In the genomic region with DNA sequence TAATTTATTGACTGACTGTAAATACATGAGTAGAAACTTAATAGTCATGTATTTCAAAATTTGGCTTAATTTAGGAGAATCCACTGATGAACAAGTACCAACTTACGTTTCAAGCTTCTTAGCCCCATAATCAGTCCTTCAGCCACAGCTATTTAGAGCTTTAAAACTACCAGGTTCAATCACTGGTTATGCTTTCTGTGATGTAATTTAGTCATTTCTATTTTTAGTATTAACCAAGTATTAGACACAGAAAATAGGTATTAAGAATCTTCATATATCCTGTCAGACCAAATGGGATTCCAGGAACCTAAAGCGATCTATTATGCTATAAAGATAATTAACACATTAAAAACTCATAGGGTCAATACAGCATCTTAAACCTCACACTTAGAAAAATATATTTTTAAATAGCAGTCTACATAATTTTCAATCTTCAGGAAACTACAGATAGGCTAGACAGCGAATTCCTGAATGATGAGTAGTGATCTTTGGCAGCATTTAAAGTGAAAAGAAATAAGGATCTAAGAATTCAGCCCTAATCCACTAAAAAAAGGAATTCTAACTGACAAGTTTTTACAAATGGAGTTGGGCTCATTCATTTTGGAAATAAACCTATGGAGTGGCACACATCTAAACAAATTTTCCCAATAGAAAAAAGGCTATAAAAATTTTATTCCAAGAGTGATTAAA, we compare ENCODE assay signal across 11 cellular contexts. TPM values are rescaled to one million over a fixed set of nuclear protein-coding genes. Genes with fewer than 3 reads are reported as not detected.
A peak's percentile ranks its signal among the peaks of the same experiment; 100 is the strongest.
DNase-seq lines count a peak whose midpoint lies in the region; ATAC-seq and TF ChIP-seq lines count a peak whose summit lies in the region.
"Had no signal": no experiment of that assay in that cellular context is flagged by ENCODE, and none has a peak within 500 bp of the region (broad histone marks: within the 10 kb centered on the region; RNA-seq: fewer than 3 reads in every experiment).

No MANE protein-coding gene starts in this region.

- H3K9me3 Mint-ChIP-seq in immature natural killer cell, result no peaks in the 10 kb centered on the region
- H3K9me3 Mint-ChIP-seq: activated CD4-positive, alpha-beta T cell treated with anti-CD3 and anti-CD28 coated beads, Interleukin-2, amount 10 ng/mL, durations not matched to agents 7 days and 5 days; central memory CD8-positive, alpha-beta T cell had no signal

- H3K27me3 Mint-ChIP-seq in immature natural killer cell (ENCODE audit: low read depth in 3 of 3), result peaks cover 0 to 3% (median 0%) of the 10 kb centered on the region in 3 donors
- H3K27me3 Mint-ChIP-seq: activated CD4-positive, alpha-beta T cell treated with anti-CD3 and anti-CD28 coated beads, Interleukin-2, amount 10 ng/mL, durations not matched to agents 7 days and 5 days; central memory CD8-positive, alpha-beta T cell had no signal

- peaks cover 7 to 19% of the 10 kb centered on the region in 2 donors for H3K4me1 Mint-ChIP-seq in immature natural killer cell

- ATAC-seq in HG03442 (IDR thresholded peaks at IDR 0.05; ENCODE audit: unreplicated experiment), result peak; percentile 69

- H3K27ac Mint-ChIP-seq in immature natural killer cell, result no peak overlapping the region
- H3K27ac Mint-ChIP-seq: activated CD4-positive, alpha-beta T cell treated with anti-CD3 and anti-CD28 coated beads, Interleukin-2, amount 10 ng/mL, durations not matched to agents 7 days and 5 days had no signal

- no peak overlapping the region for H3K4me3 Mint-ChIP-seq in immature natural killer cell
- H3K4me3 Mint-ChIP-seq: activated CD4-positive, alpha-beta T cell treated with anti-CD3 and anti-CD28 coated beads, Interleukin-2, amount 10 ng/mL, durations not matched to agents 7 days and 5 days; central memory CD8-positive, alpha-beta T cell had no signal

- H3K36me3 Mint-ChIP-seq in immature natural killer cell, result peaks cover 22 to 39% (median 26%) of the 10 kb centered on the region in 3 donors

- H3K4me3 ChIP-seq in cardiac fibroblast (replicated peaks in 1 of 2; ENCODE audit: low read depth in 2 of 2, low read length in 2 of 2), result no peak overlapping the region

- DNase-seq in GM13977 (ENCODE audit: low spot score) (peak; percentile 28), cardiac fibroblast (ENCODE audit: low read depth in 2 of 2) (peak; percentile 64 to 82), pulmonary artery endothelial cell (ENCODE audit: low read depth, low spot score) (peak; percentile 36), immature natural killer cell (no peak), DMS153 treated with DMSO at 0.1 percent for 48 hours (lab: John Stamatoyannopoulos, UW; ENCODE audit: unreplicated experiment) (no peak), LoVo (ENCODE audit: low spot score) (no peak), NCI-H1694 treated with DMSO at 0.1 percent for 48 hours (lab: John Stamatoyannopoulos, UW) (no peak)
- DNase-seq: activated CD4-positive, alpha-beta T cell treated with anti-CD3 and anti-CD28 coated beads, Interleukin-2, amount 10 ng/mL, durations not matched to agents 7 days and 5 days; posterior cingulate gyrus had no signal

- TF ChIP-seq CTCF in GM13977 (IDR thresholded peaks at IDR 0.05; ENCODE audit: extremely low read depth, insufficient read depth, missing control alignments), result no peak
- no peak for TF ChIP-seq CTCF in cardiac fibroblast (IDR thresholded peaks at IDR 0.05; ENCODE audit: low read depth, low read length)

- in situ Hi-C loops in GM13977 (cut with MboI; ENCODE audit: low pct_unique_long_range_greater_than_20kb, low sequenced_read_pairs, unreplicated experiment), result no loop called here

RNA-seq across cellular contexts. Expression of a gene that starts 51.5 kb away (rescaled TPM):
- 53.2 and 77.9 TPM in 2 replicates for total RNA-seq in pulmonary artery endothelial cell
- 10 to 100 TPM; 28.3 to 48.4 (median 36.1) TPM for polyA plus RNA-seq in immature natural killer cell

RNA-seq across cellular contexts. Expression of a gene that starts 59.6 kb away (rescaled TPM):
- 4.7 and 7.9 TPM in 2 replicates for total RNA-seq in pulmonary artery endothelial cell
- not detected for polyA plus RNA-seq in immature natural killer cell
- total RNA-seq: activated CD4-positive, alpha-beta T cell treated with anti-CD3 and anti-CD28 coated beads, Interleukin-2, amount 10 ng/mL, durations not matched to agents 7 days and 5 days had no signal

Comparison
In these comparisons a context has a peak if more than half of its experiments do, and no peak if none do; other contexts are left out.
1. DNase-seq: peak in GM13977 (single experiment), cardiac fibroblast (2 of 2) and pulmonary artery endothelial cell (single experiment); none in immature natural killer cell (0 of 3), DMS153 treated with DMSO at 0.1 percent for 48 hours (single experiment), LoVo (single experiment) and NCI-H1694 treated with DMSO at 0.1 percent for 48 hours (single experiment).